ENCODE assay signal across 24 cellular contexts in the genomic region with DNA sequence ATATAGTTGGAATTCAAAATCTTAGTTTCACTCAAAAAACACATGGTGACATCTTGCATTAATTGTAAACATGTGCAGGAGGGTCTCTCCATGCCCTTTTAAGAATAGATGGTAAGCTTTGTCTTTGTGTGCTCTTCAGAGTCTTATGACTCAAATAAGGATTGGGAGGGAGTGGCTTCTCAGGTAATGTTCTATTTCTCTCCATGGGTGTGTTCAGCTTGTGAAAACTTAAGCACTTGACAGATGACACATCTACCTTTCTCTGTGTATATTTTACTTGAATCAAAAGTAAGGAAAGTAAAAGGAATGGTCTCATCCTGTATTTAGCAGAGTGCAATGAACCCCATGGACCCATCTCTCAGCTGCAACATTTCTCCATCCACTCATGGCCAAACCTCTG.
DNase-seq lines count a peak whose midpoint lies in the region; ATAC-seq and TF ChIP-seq lines count a peak whose summit lies in the region.
"Had no signal": no experiment of that assay in that cellular context is flagged by ENCODE, and none has a peak within 500 bp of the region (broad histone marks: within the 10 kb centered on the region; RNA-seq: fewer than 3 reads in every experiment).

No MANE protein-coding gene starts in this region.

- H3K4me1 ChIP-seq in PC-3 (ENCODE audit: insufficient read depth, low read length) (peaks cover 7% of the 10 kb centered on the region), mucosa of descending colon (ENCODE audit: low read depth) (peaks cover 3% of the 10 kb centered on the region)
- H3K4me1 ChIP-seq: Peyer's patch had no signal

- CTCF ChIA-PET in PC-3 (lab: Charles Lee) = no interaction called here

- no peak overlapping the region for H3K4me2 ChIP-seq in PC-3 (ENCODE audit: low read length)
- H3K4me2 ChIP-seq: GM23338, SK-N-SH had no signal

- H3K9me3 ChIP-seq in PC-3 (ENCODE audit: low read length) (no peaks in the 10 kb centered on the region), mucosa of descending colon (no peaks in the 10 kb centered on the region)
- H3K9me3 ChIP-seq: Peyer's patch, SK-N-SH had no signal

- H3K27me3 ChIP-seq in PC-3 (ENCODE audit: low read length) = no peaks in the 10 kb centered on the region
- H3K27me3 ChIP-seq: Peyer's patch had no signal

- no peak for ATAC-seq in PC-3
- peak; percentile 88 for ATAC-seq in esophagus mucosa
- peak; percentile 74 for ATAC-seq in mucosa of descending colon
- ATAC-seq: GM12878, GM23338 had no signal

- no peaks in the 10 kb centered on the region for H3K79me2 ChIP-seq in PC-3 (ENCODE audit: low read length)

- no peak for TF ChIP-seq CTCF in PC-3 (conservative IDR thresholded peaks at IDR 0.05; ENCODE audit: low read depth, low read length)
- TF ChIP-seq CTCF in mucosa of descending colon (IDR thresholded peaks at IDR 0.05) = no peak

- no peaks in the 10 kb centered on the region for H3K9me2 ChIP-seq in PC-3 (replicated peaks; ENCODE audit: low read length)
- H3K9me2 ChIP-seq: SK-N-SH had no signal

- no peak overlapping the region for H3K27ac ChIP-seq in PC-3 (ENCODE audit: low read length)
- H3K27ac ChIP-seq: Peyer's patch had no signal

- DNase-seq in HPDE6-E6E7 (ENCODE audit: extremely low spot score) (peak; percentile 31), PC-3 (peak; percentile 30), mucosa of descending colon (no peak), cerebellar nuclear complex (lab: John Stamatoyannopoulos, UW) (no peak), HuH-7.5 (ENCODE audit: low spot score) (no peak), NCI-H1436 treated with DMSO at 0.1 percent for 48 hours (lab: John Stamatoyannopoulos, UW) (no peak)
- DNase-seq: C1 segment of cervical spinal cord; CD4-positive, alpha-beta memory T cell; COR-L47; GDM1; H9; IMR-90; KG1; MM.1S; NCI-H1694; NCI-H2029 treated with DMSO at 0.1 percent for 48 hours; NCI-H226; NCI-H510A; NCI-H69; Peyer's patch; SK-N-SH had no signal

- no peaks in the 10 kb centered on the region for H4K20me1 ChIP-seq in PC-3 (ENCODE audit: low read length)

- H3K36me3 ChIP-seq in PC-3 (ENCODE audit: low read depth, low read length) (no peaks in the 10 kb centered on the region), mucosa of descending colon (ENCODE audit: low read depth) (no peaks in the 10 kb centered on the region)

- no peak overlapping the region for H3K4me3 ChIP-seq in PC-3 (ENCODE audit: low read length)
- no peak overlapping the region for H3K4me3 ChIP-seq in mucosa of descending colon
- H3K4me3 ChIP-seq: GM12878, GM23338, Peyer's patch had no signal

- H3F3A ChIP-seq in PC-3 (ENCODE audit: low read length, unreplicated experiment) = no peaks in the 10 kb centered on the region

- no TSS peak for BruUV-seq in PC-3 (replicated peaks; lab: Mats Ljungman, UMichigan)

- H3K9ac ChIP-seq in PC-3 (ENCODE audit: low read length) = no peak overlapping the region
- H3K9ac ChIP-seq: SK-N-SH had no signal

- intact Hi-C loops in PC-3 (cut with micrococcal nuclease) = no loop called here
- intact Hi-C loops in mucosa of descending colon (cut with DNase I, micrococcal nuclease) = no loop called here

- POLR2A ChIA-PET in PC-3 (lab: Charles Lee; ENCODE audit: unreplicated experiment) = interaction anchor here (0.6 kb wide), 1 partner anchor 107 kb away, joined by 3 read pairs; no protein-coding TSS in a partner anchor

- no peak overlapping the region for H2AFZ ChIP-seq in PC-3 (ENCODE audit: low read length)
- H2AFZ ChIP-seq: GM23338 had no signal

Comparison
In these comparisons a context has a peak if more than half of its experiments do, and no peak if none do; other contexts are left out.
1. DNase-seq: peak in HPDE6-E6E7 (single experiment) and PC-3 (single experiment); none in mucosa of descending colon (0 of 3), cerebellar nuclear complex (0 of 2), HuH-7.5 (single experiment) and NCI-H1436 treated with DMSO at 0.1 percent for 48 hours (single experiment).